ENCODE assay signal across 8 cellular contexts in genomic region chr10:71963756-71964668, GRCh38. TPM values are rescaled to one million over a fixed set of nuclear protein-coding genes. Genes with fewer than 3 reads are reported as not detected.
DNase-seq lines count a peak whose midpoint lies in the region; ATAC-seq, FAIRE-seq and TF ChIP-seq lines count a peak whose summit lies in the region.

Gene CHST3 (plus strand): TSS chr10:71964395. CDS start chr10:72005843, 41,448 bp downstream.

- H3K27ac Mint-ChIP-seq in HFFc6 = peak within 1 kb of the TSS; percentile 91
- no peak within 1 kb of the TSS for H3K27ac Mint-ChIP-seq in activated naive CD8-positive, alpha-beta T cell treated with anti-CD3 and anti-CD28 coated beads, Interleukin-2, amount 10 ng/mL, durations not matched to agents 7 days and 5 days

- intact Hi-C loops in heart left ventricle (cut with DNase I) = loop anchor here in 5 of 10 donors (1.0 to 5.0 kb wide), 7 partner anchors 21 to 373 kb away; partner anchors contain the start of genes ANAPC16 (in 2 of the 5) and ASCC1 (in 2 of the 5)
- intact Hi-C loops in pancreas (cut with DNase I) = no loop called here

- ATAC-seq in activated naive CD8-positive, alpha-beta T cell treated with anti-CD3 and anti-CD28 coated beads, Interleukin-2, amount 10 ng/mL, durations not matched to agents 7 days and 5 days (ENCODE audit: low read depth) = peak; percentile 32
- ATAC-seq in heart left ventricle = peak; percentile 68 to 87 (median 82)
- ATAC-seq in pancreas = peak; percentile 68 to 79 (median 70)
- no peak for ATAC-seq in GM19452 (IDR thresholded peaks at IDR 0.05; ENCODE audit: unreplicated experiment)
- no peak for ATAC-seq in HG03439 (IDR thresholded peaks at IDR 0.05; ENCODE audit: unreplicated experiment)

- H3K36me3 ChIP-seq in heart left ventricle (no peaks in the 10 kb centered on the region), pancreas (no peaks in the 10 kb centered on the region)

- POLR2A ChIA-PET in activated naive CD8-positive, alpha-beta T cell treated with anti-CD3 and anti-CD28 coated beads, Interleukin-2, amount 10 ng/mL, durations not matched to agents 7 days and 5 days (lab: Charles Lee) = no interaction called here

- H3K4me1 ChIP-seq in heart left ventricle (peaks cover 8 to 50% (median 36%) of the 10 kb centered on the region in 12 donors), pancreas (no peaks in the 10 kb centered on the region)

- H3K27me3 Mint-ChIP-seq in HFFc6 (ENCODE audit: insufficient read depth) = peaks cover 7% of the 10 kb centered on the region
- peaks cover 54% of the 10 kb centered on the region for H3K27me3 Mint-ChIP-seq in activated naive CD8-positive, alpha-beta T cell treated with anti-CD3 and anti-CD28 coated beads, Interleukin-2, amount 10 ng/mL, durations not matched to agents 7 days and 5 days

- WGBS in heart left ventricle, 4 donors = 1 to 3% (median 2%) methylated on average over 43 to 88 of the region's 88 CpGs
- WGBS in pancreas, 2 donors = 5 to 7% methylated on average over 42 to 88 of the region's 88 CpGs

- peaks cover 25% of the 10 kb centered on the region for H3K36me3 Mint-ChIP-seq in HFFc6 (ENCODE audit: low read depth)
- no peaks in the 10 kb centered on the region for H3K36me3 Mint-ChIP-seq in activated naive CD8-positive, alpha-beta T cell treated with anti-CD3 and anti-CD28 coated beads, Interleukin-2, amount 10 ng/mL, durations not matched to agents 7 days and 5 days

- TF ChIP-seq POLR2A in heart left ventricle (IDR thresholded peaks at IDR 0.05) = peak in 1 of 2 donors; percentile 59

- H3K4me3 ChIP-seq in heart left ventricle (peak within 1 kb of the TSS; percentile 62 to 97 (median 78)), pancreas (peak within 1 kb of the TSS; percentile 15 to 56 (median 40))

- no peak for FAIRE-seq in pancreas (lab: Jason Lieb, UNC)

- H3K4me1 Mint-ChIP-seq in HFFc6 (ENCODE audit: low read depth) = peaks cover 43% of the 10 kb centered on the region
- peaks cover 5% of the 10 kb centered on the region for H3K4me1 Mint-ChIP-seq in activated naive CD8-positive, alpha-beta T cell treated with anti-CD3 and anti-CD28 coated beads, Interleukin-2, amount 10 ng/mL, durations not matched to agents 7 days and 5 days

- H3K27ac ChIP-seq in heart left ventricle = peak within 1 kb of the TSS; percentile 91 to 99 (median 98)
- H3K27ac ChIP-seq in pancreas = peak within 1 kb of the TSS; percentile 26 to 76 (median 68)

- H3K27me3 ChIP-seq in heart left ventricle (peaks cover 0 to 23% (median 0%) of the 10 kb centered on the region in 9 donors), pancreas (no peaks in the 10 kb centered on the region)

- DNase-seq in CD1c-positive myeloid dendritic cell (ENCODE audit: extremely low spot score) (peak; percentile 18), HFFc6 (peak; percentile 39), heart left ventricle (peak; percentile 88 to 91 (median 89)), pancreas (peak in 5 of 6 donors; percentile 42 to 80 (median 69))
- peak; percentile 46 for DNase-seq in activated naive CD8-positive, alpha-beta T cell treated with anti-CD3 and anti-CD28 coated beads, Interleukin-2, amount 10 ng/mL, durations not matched to agents 7 days and 5 days
- no peak for DNase-seq in stimulated activated naive CD4-positive, alpha-beta T cell (lab: John Stamatoyannopoulos, UW)

- no peaks in the 10 kb centered on the region for H3K9me3 ChIP-seq in heart left ventricle
- H3K9me3 ChIP-seq in pancreas = no peaks in the 10 kb centered on the region

- peak within 1 kb of the TSS; percentile 98 for H3K4me3 Mint-ChIP-seq in HFFc6
- peak within 1 kb of the TSS; percentile 48 for H3K4me3 Mint-ChIP-seq in activated naive CD8-positive, alpha-beta T cell treated with anti-CD3 and anti-CD28 coated beads, Interleukin-2, amount 10 ng/mL, durations not matched to agents 7 days and 5 days

- TF ChIP-seq CTCF in HFFc6 (IDR thresholded peaks at IDR 0.05) (no peak), heart left ventricle (IDR thresholded peaks at IDR 0.05) (peak in 2 of 12 donors; percentile 6 to 13), pancreas (IDR thresholded peaks at IDR 0.05) (no peak)

- no peaks in the 10 kb centered on the region for H3K9me3 Mint-ChIP-seq in HFFc6
- H3K9me3 Mint-ChIP-seq in activated naive CD8-positive, alpha-beta T cell treated with anti-CD3 and anti-CD28 coated beads, Interleukin-2, amount 10 ng/mL, durations not matched to agents 7 days and 5 days = no peaks in the 10 kb centered on the region

RNA-seq across cellular contexts. Expression of gene CHST3, which starts in this region (rescaled TPM):
- 10 to 100 TPM; 34.9 to 48.1 (median 40.3) TPM for total RNA-seq in HFFc6 (2021; fragmentation: NEBNext Ultra II Directional; extraction: Animal tissue kit (Norgen Biotek cat#: 25700))
- not detected for total RNA-seq in activated naive CD8-positive, alpha-beta T cell treated with anti-CD3 and anti-CD28 coated beads, Interleukin-2, amount 10 ng/mL, durations not matched to agents 7 days and 5 days
- total RNA-seq in heart left ventricle (10 to 100 TPM; 12.0 to 51.3 (median 25.0) TPM), pancreas (10 to 100 TPM in 1 of 6 donors, 1 to 10 TPM in 5; 3.1 to 10.8 (median 3.8) TPM)
- polyA plus RNA-seq in heart left ventricle (10 to 100 TPM in 1 of 2 donors, 1 to 10 TPM in 1; 8.1 to 30.4 TPM), pancreas (1 to 10 TPM; 3.3 to 3.6 TPM)

Comparison
In these comparisons a context has a peak if more than half of its experiments do, and no peak if none do; other contexts are left out.
1. RNA of gene CHST3 (total RNA-seq): 34.9 to 48.1 TPM in HFFc6, 12.0 to 51.3 TPM in heart left ventricle and 3.1 to 10.8 TPM in pancreas; not detected in activated naive CD8-positive, alpha-beta T cell treated with anti-CD3 and anti-CD28 coated beads, Interleukin-2, amount 10 ng/mL, durations not matched to agents 7 days and 5 days; every median in the first group is over 4 times any median in the second.
2. Peak in DNase-seq and ATAC-seq in activated naive CD8-positive, alpha-beta T cell treated with anti-CD3 and anti-CD28 coated beads, Interleukin-2, amount 10 ng/mL, durations not matched to agents 7 days and 5 days; RNA of the gene not detected or under 1 TPM.
3. DNase-seq: peak in CD1c-positive myeloid dendritic cell (single experiment), HFFc6 (single experiment), heart left ventricle (5 of 5) and pancreas (5 of 6); none in stimulated activated naive CD4-positive, alpha-beta T cell (0 of 6).
4. ATAC-seq: peak in heart left ventricle (4 of 4) and pancreas (4 of 4); none in GM19452 (single experiment) and HG03439 (single experiment).